ENCODE assay signal across 26 cellular contexts in the genomic region with DNA sequence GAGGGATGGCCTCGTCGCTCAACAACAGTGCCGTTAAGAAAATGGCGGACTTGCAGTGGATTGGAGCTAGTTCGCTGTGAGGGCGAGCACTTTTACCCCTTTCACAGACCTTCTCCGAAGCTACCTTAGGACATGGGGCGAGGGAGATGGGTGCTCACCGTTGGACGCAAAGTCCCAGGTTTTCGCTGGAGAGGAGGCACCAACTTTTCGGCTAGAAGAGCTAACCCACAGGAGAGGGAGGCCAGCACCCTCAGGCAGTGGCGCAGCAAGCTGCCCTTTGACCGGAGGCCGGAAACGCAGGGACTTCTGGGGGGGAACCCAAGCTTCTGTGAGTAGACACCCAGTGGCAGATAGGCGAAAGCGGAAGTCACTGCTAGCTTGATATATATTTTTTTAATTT.
"Had no signal": no experiment of that assay in that cellular context is flagged by ENCODE, and none has a peak within 500 bp of the region (broad histone marks: within the 10 kb centered on the region; RNA-seq: fewer than 3 reads in every experiment).

No MANE protein-coding gene starts in this region.

- H3K27ac ChIP-seq: adrenal gland, body of pancreas, colonic mucosa, epithelial cell of prostate, esophagus squamous epithelium, gastroesophageal sphincter had no signal

- H3K27me3 Mint-ChIP-seq: activated CD4-positive, alpha-beta memory T cell treated with anti-CD3 and anti-CD28 coated beads, Interleukin-2, amount 10 ng/mL, durations not matched to agents 7 days and 5 days; activated CD4-positive, alpha-beta T cell treated with anti-CD3 and anti-CD28 coated beads, Interleukin-2, amount 10 ng/mL, durations not matched to agents 7 days and 5 days; activated naive CD4-positive, alpha-beta T cell treated with anti-CD3 and anti-CD28 coated beads, Interleukin-2, amount 50 U/mL, for 24 hours; activated naive CD8-positive, alpha-beta T cell treated with anti-CD3 and anti-CD28 coated beads for 36 hours; activated naive CD8-positive, alpha-beta T cell treated with anti-CD3 and anti-CD28 coated beads, Interleukin-2, amount 50 U/mL, for 24 hours had no signal

- H3K27me3 ChIP-seq: body of pancreas, colonic mucosa, esophagus squamous epithelium, gastroesophageal sphincter had no signal

- H3K4me1 Mint-ChIP-seq: activated CD4-positive, alpha-beta memory T cell treated with anti-CD3 and anti-CD28 coated beads, Interleukin-2, amount 10 ng/mL, durations not matched to agents 7 days and 5 days; activated CD4-positive, alpha-beta T cell treated with anti-CD3 and anti-CD28 coated beads, Interleukin-2, amount 10 ng/mL, durations not matched to agents 7 days and 5 days; activated naive CD4-positive, alpha-beta T cell treated with anti-CD3 and anti-CD28 coated beads, Interleukin-2, amount 50 U/mL, for 24 hours had no signal

- H3K9me3 Mint-ChIP-seq: activated CD4-positive, alpha-beta memory T cell treated with anti-CD3 and anti-CD28 coated beads, Interleukin-2, amount 10 ng/mL, durations not matched to agents 7 days and 5 days; activated CD4-positive, alpha-beta T cell treated with anti-CD3 and anti-CD28 coated beads, Interleukin-2, amount 10 ng/mL, durations not matched to agents 7 days and 5 days; activated naive CD4-positive, alpha-beta T cell treated with anti-CD3 and anti-CD28 coated beads for 36 hours; activated naive CD4-positive, alpha-beta T cell treated with anti-CD3 and anti-CD28 coated beads, Interleukin-2, amount 50 U/mL, for 24 hours; activated naive CD8-positive, alpha-beta T cell treated with anti-CD3 and anti-CD28 coated beads for 36 hours; activated naive CD8-positive, alpha-beta T cell treated with anti-CD3 and anti-CD28 coated beads, Interleukin-2, amount 50 U/mL, for 24 hours; activated T-helper 1 cell treated with anti-CD3 and anti-CD28 coated beads, Interleukin-12 subunit alpha, Interleukin-12 subunit beta, Interleukin-2, Interleukin-4 antibody, amounts not matched to agents 30 ng/mL and 10 ng/mL and 1 ng/mL, durations not matched to agents 14 hours and 24 hours and 36 hours; activated T-helper 2 cell treated with anti-CD3 and anti-CD28 coated beads, Interferon-gamma antibody, Interleukin-2, Interleukin-4, amounts not matched to agents 10 μg/mL and 5 μg/mL and 100 μg/mL, durations not matched to agents 14 hours and 24 hours and 36 hours had no signal

- H3K36me3 ChIP-seq: adrenal gland, colonic mucosa had no signal

- H3K9me3 ChIP-seq: adrenal gland, body of pancreas, colonic mucosa, esophagus squamous epithelium, gastroesophageal sphincter had no signal

- H3K4me3 ChIP-seq: adrenal gland, body of pancreas, colonic mucosa, esophagus squamous epithelium, gastroesophageal sphincter had no signal

- ATAC-seq: activated naive CD8-positive, alpha-beta T cell treated with anti-CD3 and anti-CD28 coated beads, Interleukin-2, amount 50 U/mL, for 24 hours; body of pancreas; gastroesophageal sphincter had no signal

- DNase-seq: activated CD4-positive, alpha-beta memory T cell treated with anti-CD3 and anti-CD28 coated beads, Interleukin-2, amount 10 ng/mL, durations not matched to agents 7 days and 5 days; activated CD4-positive, alpha-beta T cell treated with anti-CD3 and anti-CD28 coated beads for 1 hour; activated CD4-positive, alpha-beta T cell treated with anti-CD3 and anti-CD28 coated beads for 4 hours; activated CD4-positive, alpha-beta T cell treated with anti-CD3 and anti-CD28 coated beads, Interleukin-2, amount 10 ng/mL, durations not matched to agents 7 days and 5 days; activated CD4-positive, alpha-beta T cell treated with anti-CD3 and anti-CD28 coated beads, Interleukin-2, amount 50 U/mL, for 4 hours; activated effector memory CD4-positive, alpha-beta T cell treated with anti-CD3 and anti-CD28 coated beads, Interleukin-2, amount 50 U/mL, for 16 hours; activated naive CD4-positive, alpha-beta T cell treated with anti-CD3 and anti-CD28 coated beads for 36 hours; activated naive CD8-positive, alpha-beta T cell treated with anti-CD3 and anti-CD28 coated beads for 36 hours; activated naive CD8-positive, alpha-beta T cell treated with anti-CD3 and anti-CD28 coated beads, Interleukin-2, amount 50 U/mL, for 24 hours; activated T-cell treated with anti-CD3 and anti-CD28 coated beads, Interleukin-2, amount 50 U/mL, for 1 hour; activated T-cell treated with anti-CD3 and anti-CD28 coated beads, Interleukin-2, amount 50 U/mL, for 48 hours; adrenal gland; amygdala; aorta; body of pancreas; caudate nucleus; colonic mucosa; effector CD8-positive, alpha-beta T cell; esophagus squamous epithelium; foreskin melanocyte; T-helper 2 cell had no signal

- H3K4me3 Mint-ChIP-seq: activated CD4-positive, alpha-beta memory T cell treated with anti-CD3 and anti-CD28 coated beads, Interleukin-2, amount 10 ng/mL, durations not matched to agents 7 days and 5 days; activated CD4-positive, alpha-beta T cell treated with anti-CD3 and anti-CD28 coated beads, Interleukin-2, amount 10 ng/mL, durations not matched to agents 7 days and 5 days; activated naive CD4-positive, alpha-beta T cell treated with anti-CD3 and anti-CD28 coated beads for 36 hours; activated naive CD4-positive, alpha-beta T cell treated with anti-CD3 and anti-CD28 coated beads, Interleukin-2, amount 50 U/mL, for 24 hours; activated naive CD8-positive, alpha-beta T cell treated with anti-CD3 and anti-CD28 coated beads for 36 hours; activated naive CD8-positive, alpha-beta T cell treated with anti-CD3 and anti-CD28 coated beads, Interleukin-2, amount 50 U/mL, for 24 hours; activated T-helper 1 cell treated with anti-CD3 and anti-CD28 coated beads, Interleukin-12 subunit alpha, Interleukin-12 subunit beta, Interleukin-2, Interleukin-4 antibody, amounts not matched to agents 30 ng/mL and 10 ng/mL and 1 ng/mL, durations not matched to agents 14 hours and 24 hours and 36 hours had no signal

- H3K4me1 ChIP-seq: adrenal gland, body of pancreas, colonic mucosa, esophagus squamous epithelium, gastroesophageal sphincter had no signal

- H3K27ac Mint-ChIP-seq: activated CD4-positive, alpha-beta memory T cell treated with anti-CD3 and anti-CD28 coated beads, Interleukin-2, amount 10 ng/mL, durations not matched to agents 7 days and 5 days; activated CD4-positive, alpha-beta T cell treated with anti-CD3 and anti-CD28 coated beads, Interleukin-2, amount 10 ng/mL, durations not matched to agents 7 days and 5 days; activated naive CD4-positive, alpha-beta T cell treated with anti-CD3 and anti-CD28 coated beads for 36 hours; activated naive CD8-positive, alpha-beta T cell treated with anti-CD3 and anti-CD28 coated beads, Interleukin-2, amount 50 U/mL, for 24 hours; activated T-helper 1 cell treated with anti-CD3 and anti-CD28 coated beads, Interleukin-12 subunit alpha, Interleukin-12 subunit beta, Interleukin-2, Interleukin-4 antibody, amounts not matched to agents 30 ng/mL and 10 ng/mL and 1 ng/mL, durations not matched to agents 14 hours and 24 hours and 36 hours; activated T-helper 2 cell treated with anti-CD3 and anti-CD28 coated beads, Interferon-gamma antibody, Interleukin-2, Interleukin-4, amounts not matched to agents 10 μg/mL and 5 μg/mL and 100 μg/mL, durations not matched to agents 14 hours and 24 hours and 36 hours had no signal
